Comparison of ENCODE assay signal across 24 cellular contexts in genomic region chr20:5122861-5123260, GRCh38. TPM values are rescaled to one million over a fixed set of nuclear protein-coding genes. Genes with fewer than 3 reads are reported as not detected.
DNase-seq lines count a peak whose midpoint lies in the region; ATAC-seq and TF ChIP-seq lines count a peak whose summit lies in the region.
"Had no signal": no experiment of that assay in that cellular context is flagged by ENCODE, and none has a peak within 500 bp of the region (broad histone marks: within the 10 kb centered on the region; RNA-seq: fewer than 3 reads in every experiment).

No MANE protein-coding gene starts in this region.

- intact Hi-C loops in transverse colon (cut with DNase I; ENCODE audit: low total_unique reads): no loop called here

- H3K4me3 Mint-ChIP-seq in nephron: peak overlapping the region in 2 of 3 experiments; percentile 32 to 62
- H3K4me3 Mint-ChIP-seq: activated CD4-positive, alpha-beta memory T cell treated with anti-CD3 and anti-CD28 coated beads for 36 hours; activated naive CD8-positive, alpha-beta T cell treated with anti-CD3 and anti-CD28 coated beads, Interleukin-2, amount 50 U/mL, for 24 hours; natural killer cell treated with Interleukin-12 subunit alpha and Interleukin-12 subunit beta and Interleukin-15 and Interleukin-18, amount 100 ng/mL, for 72 hours had no signal

- peak overlapping the region in 2 of 3 experiments; percentile 0 to 25 for H3K27ac Mint-ChIP-seq in nephron
- H3K27ac Mint-ChIP-seq: activated CD4-positive, alpha-beta memory T cell treated with anti-CD3 and anti-CD28 coated beads for 36 hours; activated naive CD8-positive, alpha-beta T cell treated with anti-CD3 and anti-CD28 coated beads, Interleukin-2, amount 50 U/mL, for 24 hours; natural killer cell treated with Interleukin-12 subunit alpha and Interleukin-12 subunit beta and Interleukin-15 and Interleukin-18, amount 100 ng/mL, for 72 hours had no signal

- in situ Hi-C loops in transverse colon (cut with MboI; ENCODE audit: low pct_ligation_motif_present in 1 of 4, low pct_unique_long_range_greater_than_20kb in 1 of 4, low sequenced_read_pairs in 3 of 4): loop anchor here in 1 of 4 donors (10.0 kb wide), 1 partner anchor 62 kb away; no protein-coding TSS in a partner anchor

- 78 to 100% methylated on average over 1 of the region's 1 CpG for WGBS in transverse colon (ENCODE audit: low coverage in 1 of 2), 2 donors

- peaks cover 19 to 29% (median 22%) of the 10 kb centered on the region in 4 donors for H3K4me1 ChIP-seq in transverse colon

- no peak overlapping the region for H3K4me3 ChIP-seq in transverse colon
- H3K4me3 ChIP-seq: body of pancreas, PC-9, right atrium auricular region, spleen had no signal

- H3K9me3 ChIP-seq in transverse colon: no peaks in the 10 kb centered on the region
- H3K9me3 ChIP-seq: body of pancreas, right atrium auricular region, spleen had no signal

- H3K4me1 Mint-ChIP-seq in nephron: peaks cover 36% of the 10 kb centered on the region

- TF ChIP-seq POLR2A in transverse colon (IDR thresholded peaks at IDR 0.05): no peak

- no peaks in the 10 kb centered on the region for H3K36me3 ChIP-seq in transverse colon
- H3K36me3 ChIP-seq: right atrium auricular region, spleen had no signal

- TF ChIP-seq CTCF in nephron (IDR thresholded peaks at IDR 0.05; ENCODE audit: unreplicated experiment in 3 of 3) (no peak), transverse colon (IDR thresholded peaks at IDR 0.05) (no peak)

- H3K27ac ChIP-seq in angular gyrus (ENCODE audit: low read depth, low read length) (peak overlapping the region; percentile 66), transverse colon (no peak overlapping the region)
- H3K27ac ChIP-seq: body of pancreas, C4-2B, parathyroid adenoma, PC-9, right atrium auricular region, spleen had no signal

- no peaks in the 10 kb centered on the region for H3K9me3 Mint-ChIP-seq in nephron
- H3K9me3 Mint-ChIP-seq: activated CD4-positive, alpha-beta memory T cell treated with anti-CD3 and anti-CD28 coated beads for 36 hours; activated naive CD8-positive, alpha-beta T cell treated with anti-CD3 and anti-CD28 coated beads, Interleukin-2, amount 50 U/mL, for 24 hours; natural killer cell treated with Interleukin-12 subunit alpha and Interleukin-12 subunit beta and Interleukin-15 and Interleukin-18, amount 100 ng/mL, for 72 hours had no signal

- no peaks in the 10 kb centered on the region for H3K27me3 Mint-ChIP-seq in nephron (ENCODE audit: low read depth)
- H3K27me3 Mint-ChIP-seq: activated CD4-positive, alpha-beta memory T cell treated with anti-CD3 and anti-CD28 coated beads for 36 hours; activated naive CD8-positive, alpha-beta T cell treated with anti-CD3 and anti-CD28 coated beads, Interleukin-2, amount 50 U/mL, for 24 hours; natural killer cell treated with Interleukin-12 subunit alpha and Interleukin-12 subunit beta and Interleukin-15 and Interleukin-18, amount 100 ng/mL, for 72 hours had no signal

- DNase-seq in HUDEP-2 (lab: John Stamatoyannopoulos, UW; ENCODE audit: unreplicated experiment in 76 of 76) (peak in 40 of 76 experiments; percentile 8 to 84 (median 56)), OCI-M1 (lab: John Stamatoyannopoulos, UW) (peak; percentile 95), transverse colon (no peak), kidney glomerular epithelial cell (lab: John Stamatoyannopoulos, UW) (no peak)
- DNase-seq: activated CD4-positive, alpha-beta memory T cell treated with anti-CD3 and anti-CD28 coated beads for 36 hours; activated naive CD8-positive, alpha-beta T cell treated with anti-CD3 and anti-CD28 coated beads, Interleukin-2, amount 50 U/mL, for 24 hours; body of pancreas; DND-41; glutamatergic neuron; KG1; NCI-H1436 treated with DMSO at 0.1 percent for 48 hours; NCI-H2107; PC-9; spleen; stimulated activated CD4-positive, alpha-beta T cell treated with anti-CD3 and anti-CD28 coated beads, Interleukin-4, amount 100 ng/mL, for 1 hour; T1000 had no signal

- H3K36me3 Mint-ChIP-seq in nephron (ENCODE audit: low read depth): peaks cover 3% of the 10 kb centered on the region

- no peak for ATAC-seq in activated CD4-positive, CD25-positive, alpha-beta regulatory T cell treated with anti-CD3 and anti-CD28 coated beads, Interleukin-2, amount 50 U/mL, for 24 hours
- ATAC-seq: activated naive CD8-positive, alpha-beta T cell treated with anti-CD3 and anti-CD28 coated beads, Interleukin-2, amount 50 U/mL, for 24 hours; body of pancreas; natural killer cell treated with Interleukin-12 subunit alpha and Interleukin-12 subunit beta and Interleukin-15 and Interleukin-18, amount 100 ng/mL, for 72 hours; Right ventricle myocardium inferior had no signal

- H3K27me3 ChIP-seq in transverse colon: no peaks in the 10 kb centered on the region
- H3K27me3 ChIP-seq: body of pancreas, right atrium auricular region, spleen had no signal

- TF ChIP-seq EP300 in transverse colon (IDR thresholded peaks at IDR 0.05; ENCODE audit: low read depth): no peak

RNA-seq across cellular contexts. Expression of gene PCNA, which starts 3.1 kb away (rescaled TPM):
- 10 to 100 TPM; 18.3 to 56.7 (median 38.2) TPM for total RNA-seq in transverse colon

RNA-seq across cellular contexts. Expression of gene CDS2, which starts 3.9 kb away (rescaled TPM):
- total RNA-seq in transverse colon: 10 to 100 TPM; 26.9 to 60.1 (median 30.3) TPM

RNA-seq across cellular contexts. Expression of gene TMEM230, which starts 10.0 kb away (rescaled TPM):
- 10 to 100 TPM; 10.1 to 83.4 (median 40.9) TPM for total RNA-seq in transverse colon

Comparison
In these comparisons a context has a peak if more than half of its experiments do, and no peak if none do; other contexts are left out.
1. DNase-seq: peak in HUDEP-2 (40 of 76) and OCI-M1 (single experiment); none in transverse colon (single experiment) and kidney glomerular epithelial cell (single experiment).